In the genomic region with DNA sequence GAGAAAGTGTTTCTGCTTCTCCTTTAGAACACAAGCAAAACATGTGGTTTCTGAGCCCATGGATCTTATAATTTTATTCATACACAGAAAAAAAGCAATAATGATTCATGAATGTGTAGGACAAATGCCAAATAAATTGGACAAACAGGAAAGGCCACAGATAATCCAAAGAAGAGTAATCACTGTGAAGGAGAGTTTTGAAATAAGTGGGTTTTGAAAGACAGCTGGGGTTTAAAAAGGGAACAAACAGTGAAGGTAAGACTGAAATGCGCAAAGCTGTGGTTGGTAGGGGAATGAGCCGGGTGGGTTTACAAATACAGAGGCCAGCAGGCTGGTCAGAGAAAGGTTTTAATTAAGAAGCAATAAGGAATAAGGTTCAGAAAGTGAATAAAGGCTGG, we compare ENCODE assay signal across 25 cellular contexts. TPM values are rescaled to one million over a fixed set of nuclear protein-coding genes. Genes with fewer than 3 reads are reported as not detected.
DNase-seq lines count a peak whose midpoint lies in the region; ATAC-seq and TF ChIP-seq lines count a peak whose summit lies in the region.
"Had no signal": no experiment of that assay in that cellular context is flagged by ENCODE, and none has a peak within 500 bp of the region (broad histone marks: within the 10 kb centered on the region; RNA-seq: fewer than 3 reads in every experiment).

No MANE protein-coding gene starts in this region.

- H3K27me3 Mint-ChIP-seq in naive thymus-derived CD4-positive, alpha-beta T cell = peaks cover 0 to 17% (median 5%) of the 10 kb centered on the region in 5 donors

- no peaks in the 10 kb centered on the region for H3K9me3 ChIP-seq in esophagus (ENCODE audit: control insufficient read depth in 2 of 2, insufficient read depth in 1 of 2, low read depth in 1 of 2, low read length in 1 of 2)
- H3K9me3 ChIP-seq in osteoblast (ENCODE audit: low read depth, low read length) = no peaks in the 10 kb centered on the region
- H3K9me3 ChIP-seq in SJCRH30 (replicated peaks) = peaks cover 6% of the 10 kb centered on the region; the same call in 1 of the 2 replicates
- no peaks in the 10 kb centered on the region for H3K9me3 ChIP-seq in naive thymus-derived CD4-positive, alpha-beta T cell (ENCODE audit: control insufficient read depth in 2 of 3, low read length in 3 of 3)
- no peaks in the 10 kb centered on the region for H3K9me3 ChIP-seq in tibial nerve
- H3K9me3 ChIP-seq: gastroesophageal sphincter, tibial artery had no signal

- H3K27ac Mint-ChIP-seq in naive thymus-derived CD4-positive, alpha-beta T cell = no peak overlapping the region
- H3K27ac Mint-ChIP-seq: activated T-helper 1 cell treated with anti-CD3 and anti-CD28 coated beads, Interleukin-12 subunit alpha, Interleukin-12 subunit beta, Interleukin-2, Interleukin-4 antibody, amounts not matched to agents 30 ng/mL and 10 ng/mL and 1 ng/mL, durations not matched to agents 14 hours and 24 hours and 36 hours; IgD-negative memory B cell; WTC11 had no signal

- no peak overlapping the region for H3K4me3 ChIP-seq in esophagus (ENCODE audit: low read depth in 1 of 2, low read length in 2 of 2)
- no peak overlapping the region for H3K4me3 ChIP-seq in osteoblast (ENCODE audit: insufficient read depth, low read length)
- H3K4me3 ChIP-seq in SJCRH30 = no peak overlapping the region
- no peak overlapping the region for H3K4me3 ChIP-seq in naive thymus-derived CD4-positive, alpha-beta T cell (ENCODE audit: low read length)
- H3K4me3 ChIP-seq in tibial nerve = no peak overlapping the region
- H3K4me3 ChIP-seq: dorsolateral prefrontal cortex, gastroesophageal sphincter, tibial artery had no signal

- TF ChIP-seq EP300 in tibial nerve (IDR thresholded peaks at IDR 0.05) = no peak

- peak overlapping the region; percentile 74 to 77 for H3K27ac ChIP-seq in esophagus (ENCODE audit: low read depth in 2 of 2, low read length in 1 of 2)
- H3K27ac ChIP-seq in osteoblast (ENCODE audit: low read depth, low read length) = peak overlapping the region; percentile 23
- H3K27ac ChIP-seq in SJCRH30 = no peak overlapping the region
- no peak overlapping the region for H3K27ac ChIP-seq in naive thymus-derived CD4-positive, alpha-beta T cell (ENCODE audit: low read depth, low read length)
- H3K27ac ChIP-seq in tibial nerve = no peak overlapping the region
- H3K27ac ChIP-seq: dorsolateral prefrontal cortex, gastroesophageal sphincter, tibial artery had no signal

- WGBS in esophagus, 2 donors = 82 to 89% methylated on average over 2 of the region's 2 CpGs
- 79 to 81% methylated on average over 2 of the region's 2 CpGs for WGBS in tibial nerve, 2 donors

- no peaks in the 10 kb centered on the region for H4K20me1 ChIP-seq in osteoblast (ENCODE audit: insufficient read depth, low read length)

- peaks cover 0 to 5% (median 2%) of the 10 kb centered on the region in 11 donors for H3K9me3 Mint-ChIP-seq in naive thymus-derived CD4-positive, alpha-beta T cell

- no peak for TF ChIP-seq POLR2A in tibial nerve (IDR thresholded peaks at IDR 0.05)

- H3K36me3 ChIP-seq in esophagus (ENCODE audit: control insufficient read depth in 2 of 2, insufficient read depth in 2 of 2, low read length in 1 of 2) = no peaks in the 10 kb centered on the region
- H3K36me3 ChIP-seq in osteoblast (ENCODE audit: insufficient read depth, low read length) = no peaks in the 10 kb centered on the region
- no peaks in the 10 kb centered on the region for H3K36me3 ChIP-seq in SJCRH30
- no peaks in the 10 kb centered on the region for H3K36me3 ChIP-seq in naive thymus-derived CD4-positive, alpha-beta T cell (ENCODE audit: control insufficient read depth in 2 of 3, insufficient read depth in 3 of 3, low read length in 3 of 3)
- H3K36me3 ChIP-seq in tibial nerve = no peaks in the 10 kb centered on the region
- H3K36me3 ChIP-seq: gastroesophageal sphincter, tibial artery had no signal

- ATAC-seq in naive thymus-derived CD4-positive, alpha-beta T cell = no peak
- ATAC-seq: gastroesophageal sphincter; left ventricle myocardium superior; natural killer cell treated with Interleukin-12 subunit alpha and Interleukin-12 subunit beta and Interleukin-15 and Interleukin-18, amount 100 ng/mL, for 72 hours; sciatic nerve; stimulated activated naive CD8-positive, alpha-beta T cell treated with anti-CD3 and anti-CD28 coated beads, Interleukin-15, Interleukin-2, amounts not matched to agents 100 U/mL and 50 U/mL, for 24 hours; WTC11 had no signal

- peaks cover 0 to 3% of the 10 kb centered on the region in 2 donors for H3K4me1 ChIP-seq in esophagus (ENCODE audit: control insufficient read depth in 2 of 2, insufficient read depth in 2 of 2, low read length in 1 of 2)
- H3K4me1 ChIP-seq in osteoblast (ENCODE audit: insufficient read depth, low read length) = peaks cover 22% of the 10 kb centered on the region
- peaks cover 12% of the 10 kb centered on the region for H3K4me1 ChIP-seq in SJCRH30
- no peaks in the 10 kb centered on the region for H3K4me1 ChIP-seq in naive thymus-derived CD4-positive, alpha-beta T cell (ENCODE audit: control insufficient read depth in 2 of 2, insufficient read depth in 2 of 2, low read length in 2 of 2)
- H3K4me1 ChIP-seq in tibial nerve = no peaks in the 10 kb centered on the region
- H3K4me1 ChIP-seq: gastroesophageal sphincter, tibial artery had no signal

- DNase-seq in HCEC 1CT (peak; percentile 36), SKM-1 (lab: John Stamatoyannopoulos, UW; ENCODE audit: unreplicated experiment) (peak; percentile 18), osteoblast (ENCODE audit: insufficient read length, low spot score, missing footprints) (no peak), SJCRH30 (no peak), tibial nerve (ENCODE audit: low spot score in 2 of 2) (no peak)
- no peak for DNase-seq in naive thymus-derived CD4-positive, alpha-beta T cell
- DNase-seq: activated naive CD4-positive, alpha-beta T cell treated with anti-CD3 and anti-CD28 coated beads, Interleukin-2, amount 50 U/mL, for 16 hours; dorsolateral prefrontal cortex; islet precursor cell; left ventricle myocardium superior; MV-4-11; NCI-H1694 treated with DMSO at 0.1 percent for 48 hours; NCI-H2171 treated with DMSO at 0.1 percent for 48 hours; NCI-H526; stimulated activated naive CD8-positive, alpha-beta T cell treated with anti-CD3 and anti-CD28 coated beads, Interleukin-15, Interleukin-2, amounts not matched to agents 100 U/mL and 50 U/mL, for 24 hours; T-helper 9 cell; tibial artery had no signal

- H3K4me3 Mint-ChIP-seq in naive thymus-derived CD4-positive, alpha-beta T cell = no peak overlapping the region
- H3K4me3 Mint-ChIP-seq: activated T-helper 1 cell treated with anti-CD3 and anti-CD28 coated beads, Interleukin-12 subunit alpha, Interleukin-12 subunit beta, Interleukin-2, Interleukin-4 antibody, amounts not matched to agents 30 ng/mL and 10 ng/mL and 1 ng/mL, durations not matched to agents 14 hours and 24 hours and 36 hours; central memory CD8-positive, alpha-beta T cell; IgD-negative memory B cell; natural killer cell treated with Interleukin-12 subunit alpha and Interleukin-12 subunit beta and Interleukin-15 and Interleukin-18, amount 100 ng/mL, for 72 hours; WTC11 had no signal

- intact Hi-C loops in naive thymus-derived CD4-positive, alpha-beta T cell (cut with micrococcal nuclease) = no loop called here

- POLR2A ChIA-PET in naive thymus-derived CD4-positive, alpha-beta T cell (lab: Charles Lee) = interaction anchor here (1.2 kb wide), 1 partner anchor 10 kb away, joined by 3 read pairs; no protein-coding TSS in a partner anchor

- TF ChIP-seq CTCF in osteoblast (IDR thresholded peaks at IDR 0.05; ENCODE audit: extremely low read depth, low read depth, low read length) = no peak
- TF ChIP-seq CTCF in tibial nerve (IDR thresholded peaks at IDR 0.05) = no peak

- CTCF ChIA-PET in naive thymus-derived CD4-positive, alpha-beta T cell (lab: Charles Lee) = no interaction called here

- peaks cover 0 to 2% (median 0%) of the 10 kb centered on the region in 5 donors for H3K36me3 Mint-ChIP-seq in naive thymus-derived CD4-positive, alpha-beta T cell
- H3K36me3 Mint-ChIP-seq: IgD-negative memory B cell; natural killer cell treated with Interleukin-12 subunit alpha and Interleukin-12 subunit beta and Interleukin-15 and Interleukin-18, amount 100 ng/mL, for 72 hours; WTC11 had no signal

- H3K4me1 Mint-ChIP-seq in naive thymus-derived CD4-positive, alpha-beta T cell = peaks cover 7 to 16% (median 11%) of the 10 kb centered on the region in 7 donors
- H3K4me1 Mint-ChIP-seq: WTC11 had no signal

- peak overlapping the region; percentile 33 for H2AFZ ChIP-seq in osteoblast (ENCODE audit: low read length)

- H3K4me2 ChIP-seq in osteoblast (ENCODE audit: insufficient read depth, low read length) = no peak overlapping the region

- no peaks in the 10 kb centered on the region for H3K79me2 ChIP-seq in osteoblast (ENCODE audit: insufficient read depth, low read length)

- H3K27me3 ChIP-seq in esophagus (ENCODE audit: control insufficient read depth in 1 of 2, insufficient read depth in 2 of 2, low read length in 2 of 2) = no peaks in the 10 kb centered on the region
- no peaks in the 10 kb centered on the region for H3K27me3 ChIP-seq in osteoblast (ENCODE audit: insufficient read depth, low read length)
- H3K27me3 ChIP-seq in SJCRH30 = no peaks in the 10 kb centered on the region; the same call in 1 of the 2 replicates
- no peaks in the 10 kb centered on the region for H3K27me3 ChIP-seq in naive thymus-derived CD4-positive, alpha-beta T cell (ENCODE audit: control insufficient read depth in 2 of 2, insufficient read depth in 2 of 2, low read length in 2 of 2)
- H3K27me3 ChIP-seq in tibial nerve = no peaks in the 10 kb centered on the region
- H3K27me3 ChIP-seq: dorsolateral prefrontal cortex, gastroesophageal sphincter, tibial artery had no signal

RNA-seq across cellular contexts. Expression of gene MBOAT2, which starts 50.0 kb away (rescaled TPM):
- 10 to 100 TPM; 34.3 to 41.8 TPM for polyA plus RNA-seq in esophagus
- 54.3 and 56.6 TPM in 2 replicates for total RNA-seq in osteoblast
- 33.5 and 36.0 TPM in 2 replicates for total RNA-seq in SJCRH30 (2014; rRNA removed; shearing (Covaris generic))
- total RNA-seq in naive thymus-derived CD4-positive, alpha-beta T cell = 1 to 10 TPM; 1.4 to 6.0 (median 2.3) TPM
- polyA plus RNA-seq in naive thymus-derived CD4-positive, alpha-beta T cell = 1 to 10 TPM in 1 of 2 donors, under 1 TPM in 1; 0.90 to 1.4 TPM
- total RNA-seq in tibial nerve = 10 to 100 TPM; 23.7 to 56.2 (median 45.5) TPM
- polyA plus RNA-seq: IgD-negative memory B cell had no signal

Comparison
In these comparisons a context has a peak if more than half of its experiments do, and no peak if none do; other contexts are left out.
1. DNase-seq: peak in HCEC 1CT (single experiment) and SKM-1 (single experiment); none in osteoblast (single experiment), SJCRH30 (0 of 2), naive thymus-derived CD4-positive, alpha-beta T cell (0 of 9) and tibial nerve (0 of 2).
2. H3K27ac ChIP-seq: peak in esophagus (2 of 2) and osteoblast (single experiment); none in SJCRH30 (single experiment), naive thymus-derived CD4-positive, alpha-beta T cell (single experiment) and tibial nerve (0 of 4).